Comparison of ENCODE assay signal across 18 cellular contexts in genomic region chr14:53890611-53891091, GRCh38.
A peak's percentile ranks its signal among the peaks of the same experiment; 100 is the strongest.
DNase-seq lines count a peak whose midpoint lies in the region; ATAC-seq and TF ChIP-seq lines count a peak whose summit lies in the region.
"Had no signal": no experiment of that assay in that cellular context is flagged by ENCODE, and none has a peak within 500 bp of the region (broad histone marks: within the 10 kb centered on the region; RNA-seq: fewer than 3 reads in every experiment).

No MANE protein-coding gene starts in this region.

- H3K4me3 Mint-ChIP-seq in natural killer cell = no peak overlapping the region
- H3K4me3 Mint-ChIP-seq: T-helper 2 cell treated with Interferon-gamma antibody and Interleukin-4, amounts not matched to agents 5 μg/mL and 100 μg/mL, for 36 hours had no signal

- H3K9me3 Mint-ChIP-seq in natural killer cell = peaks cover 7 to 11% of the 10 kb centered on the region in 2 donors
- H3K9me3 Mint-ChIP-seq: T-helper 2 cell treated with Interferon-gamma antibody and Interleukin-4, amounts not matched to agents 5 μg/mL and 100 μg/mL, for 36 hours had no signal

- intact Hi-C loops in natural killer cell (cut with micrococcal nuclease) = no loop called here

- H3K4me1 Mint-ChIP-seq in natural killer cell = no peaks in the 10 kb centered on the region

- no peak overlapping the region for H3K4me3 ChIP-seq in LNCaP clone FGC (ENCODE audit: low read depth, low read length)
- H3K4me3 ChIP-seq in fibroblast of the aortic adventitia (ENCODE audit: low read depth, low read length) = no peak overlapping the region
- H3K4me3 ChIP-seq: A549, psoas muscle had no signal

- no peaks in the 10 kb centered on the region for H3K27me3 Mint-ChIP-seq in natural killer cell (ENCODE audit: low read depth in 2 of 2)

- TF ChIP-seq CTCF in LNCaP clone FGC (IDR thresholded peaks at IDR 0.05; ENCODE audit: control insufficient read depth, extremely low read depth, insufficient read depth) (no peak), fibroblast of the aortic adventitia (IDR thresholded peaks at IDR 0.05; ENCODE audit: insufficient read depth, low read length) (no peak), natural killer cell (IDR thresholded peaks at IDR 0.05) (no peak)

- DNase-seq in A172 (ENCODE audit: low spot score) (peak; percentile 44), LNCaP clone FGC (ENCODE audit: low read depth) (peak; percentile 1), fibroblast of the aortic adventitia (ENCODE audit: low read depth) (peak; percentile 41), left lobe of liver (ENCODE audit: low spot score) (no peak), natural killer cell (no peak), NCI-H2081 treated with DMSO at 0.1 percent for 48 hours (lab: John Stamatoyannopoulos, UW) (no peak)
- DNase-seq: activated CD4-positive, alpha-beta T cell treated with anti-CD3 and anti-CD28 coated beads for 1 hour; activated CD8-positive, alpha-beta memory T cell treated with anti-CD3 and anti-CD28 coated beads, Interleukin-2, amount 50 U/mL, for 4 hours; activated naive CD4-positive, alpha-beta T cell treated with anti-CD3 and anti-CD28 coated beads, Interleukin-2, amount 50 U/mL, for 16 hours; effector memory CD4-positive, alpha-beta T cell; foreskin keratinocyte; kidney glomerular epithelial cell; NCI-H2171; psoas muscle had no signal

- ATAC-seq in left lobe of liver (peak; percentile 74), GM19035 (IDR thresholded peaks at IDR 0.05; ENCODE audit: unreplicated experiment) (no peak), GM21619 (IDR thresholded peaks at IDR 0.05; ENCODE audit: unreplicated experiment) (no peak), natural killer cell (no peak)
- ATAC-seq: A549, foreskin keratinocyte had no signal

- H3K36me3 Mint-ChIP-seq in natural killer cell = no peaks in the 10 kb centered on the region

- H3K27ac Mint-ChIP-seq in natural killer cell = no peak overlapping the region
- H3K27ac Mint-ChIP-seq: T-helper 2 cell treated with Interferon-gamma antibody and Interleukin-4, amounts not matched to agents 5 μg/mL and 100 μg/mL, for 36 hours had no signal

Comparison
In these comparisons a context has a peak if more than half of its experiments do, and no peak if none do; other contexts are left out.
1. DNase-seq: peak in A172 (single experiment), LNCaP clone FGC (single experiment) and fibroblast of the aortic adventitia (single experiment); none in left lobe of liver (single experiment), natural killer cell (single experiment) and NCI-H2081 treated with DMSO at 0.1 percent for 48 hours (single experiment).